11 cellular contexts compared by ENCODE assay signal in the genomic region with DNA sequence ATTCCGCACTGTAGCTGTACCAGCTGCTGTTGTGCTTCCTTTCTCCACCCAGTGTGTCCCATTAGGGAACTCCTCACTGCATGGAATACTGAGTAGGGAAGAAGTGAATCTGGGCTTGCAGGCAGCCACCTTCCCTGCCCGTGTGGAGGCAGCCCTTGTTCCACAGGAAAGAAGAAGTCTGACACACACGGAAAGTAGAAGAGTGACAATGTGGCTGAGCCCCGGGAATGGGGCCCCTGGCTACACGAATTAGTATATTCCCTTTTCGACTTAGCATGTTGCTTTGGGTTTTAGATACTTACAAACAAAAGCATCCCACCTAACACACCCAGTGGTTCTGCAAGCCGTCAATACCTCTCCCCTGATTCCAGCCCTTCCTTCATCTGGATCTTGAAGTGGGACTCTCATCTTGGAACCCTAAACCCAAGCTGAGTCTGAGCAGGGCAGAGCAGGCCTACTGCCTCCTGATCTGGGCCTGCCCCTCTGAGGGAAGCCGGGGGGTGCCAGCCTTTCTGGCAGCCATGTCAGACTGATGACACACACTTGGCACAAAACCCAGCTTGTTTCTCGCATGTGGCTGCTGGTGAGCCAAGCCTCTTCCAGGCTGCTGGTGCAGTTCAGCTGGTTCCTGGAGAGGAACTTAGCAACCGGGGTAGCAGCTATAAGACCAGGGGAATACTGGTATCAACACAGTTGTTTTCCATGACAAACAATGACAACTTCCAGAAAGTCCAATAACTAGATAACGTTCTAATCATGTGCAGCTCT.
A peak's percentile ranks its signal among the peaks of the same experiment; 100 is the strongest.
DNase-seq lines count a peak whose midpoint lies in the region; ATAC-seq and TF ChIP-seq lines count a peak whose summit lies in the region.
"Had no signal": no experiment of that assay in that cellular context is flagged by ENCODE, and none has a peak within 500 bp of the region (broad histone marks: within the 10 kb centered on the region; RNA-seq: fewer than 3 reads in every experiment).

No MANE protein-coding gene starts in this region.

- intact Hi-C loops in upper lobe of right lung (cut with DNase I): no loop called here
- intact Hi-C loops in activated CD4-positive, alpha-beta T cell treated with anti-CD3 and anti-CD28 coated beads for 36 hours (cut with DNase I, micrococcal nuclease): no loop called here

- H3K9me3 Mint-ChIP-seq in activated CD4-positive, alpha-beta T cell treated with anti-CD3 and anti-CD28 coated beads for 36 hours (ENCODE audit: low read depth): no peaks in the 10 kb centered on the region

- ATAC-seq in upper lobe of right lung: peak; percentile 9
- no peak for ATAC-seq in activated CD4-positive, alpha-beta T cell treated with anti-CD3 and anti-CD28 coated beads for 36 hours
- no peak for ATAC-seq in HG03095 (IDR thresholded peaks at IDR 0.05; ENCODE audit: unreplicated experiment)
- ATAC-seq: A549 had no signal

- no peaks in the 10 kb centered on the region for H3K27me3 Mint-ChIP-seq in activated CD4-positive, alpha-beta T cell treated with anti-CD3 and anti-CD28 coated beads for 36 hours

- no peaks in the 10 kb centered on the region for H3K36me3 Mint-ChIP-seq in activated CD4-positive, alpha-beta T cell treated with anti-CD3 and anti-CD28 coated beads for 36 hours (ENCODE audit: low read depth)

- H3K27me3 ChIP-seq in layer of hippocampus (ENCODE audit: control insufficient read depth, insufficient read depth, low read length): no peaks in the 10 kb centered on the region
- no peaks in the 10 kb centered on the region for H3K27me3 ChIP-seq in upper lobe of right lung

- no peak overlapping the region for H3K27ac Mint-ChIP-seq in activated CD4-positive, alpha-beta T cell treated with anti-CD3 and anti-CD28 coated beads for 36 hours

- no peaks in the 10 kb centered on the region for H3K4me1 Mint-ChIP-seq in activated CD4-positive, alpha-beta T cell treated with anti-CD3 and anti-CD28 coated beads for 36 hours

- no peaks in the 10 kb centered on the region for H3K9me3 ChIP-seq in upper lobe of right lung
- H3K9me3 ChIP-seq: A549 had no signal

- CTCF ChIA-PET in activated CD4-positive, alpha-beta T cell treated with anti-CD3 and anti-CD28 coated beads for 36 hours (lab: Charles Lee): interaction anchor here (0.5 to 4.2 kb wide), 5 partner anchors 10 to 253 kb away, joined by 3 to 23 read pairs (median 4); no protein-coding TSS in a partner anchor

- H3K36me3 ChIP-seq in upper lobe of right lung: no peaks in the 10 kb centered on the region

- no peak overlapping the region for H3K4me3 Mint-ChIP-seq in activated CD4-positive, alpha-beta T cell treated with anti-CD3 and anti-CD28 coated beads for 36 hours

- POLR2A ChIA-PET in activated CD4-positive, alpha-beta T cell treated with anti-CD3 and anti-CD28 coated beads for 36 hours (lab: Charles Lee): no interaction called here

- H3K4me3 ChIP-seq in cardiac fibroblast (replicated peaks in 1 of 2; ENCODE audit: low read depth in 2 of 2, low read length in 2 of 2) (no peak overlapping the region), upper lobe of right lung (no peak overlapping the region)
- H3K4me3 ChIP-seq: A549 had no signal

- TF ChIP-seq CTCF in cardiac fibroblast (IDR thresholded peaks at IDR 0.05; ENCODE audit: low read depth, low read length) (no peak), upper lobe of right lung (IDR thresholded peaks at IDR 0.05) (no peak)

- DNase-seq in NCI-H1092 (lab: John Stamatoyannopoulos, UW) (peak; percentile 21), NCI-H1092 treated with DMSO at 0.1 percent for 48 hours (lab: John Stamatoyannopoulos, UW) (no peak), cardiac fibroblast (ENCODE audit: low read depth in 2 of 2) (peak; percentile 50 to 90), upper lobe of right lung (no peak), activated gamma-delta T cell (lab: John Stamatoyannopoulos, UW) (no peak)
- DNase-seq in activated CD4-positive, alpha-beta T cell treated with anti-CD3 and anti-CD28 coated beads for 36 hours: no peak
- DNase-seq: NCI-H1417 treated with DMSO at 0.1 percent for 48 hours, T-helper 2 cell had no signal

- peaks cover 28% of the 10 kb centered on the region for H3K4me1 ChIP-seq in upper lobe of right lung

- H3K27ac ChIP-seq in layer of hippocampus (ENCODE audit: low read depth, low read length): peak overlapping the region; percentile 64
- H3K27ac ChIP-seq in upper lobe of right lung: no peak overlapping the region
- H3K27ac ChIP-seq: A549 had no signal

Comparison
In these comparisons a context has a peak if more than half of its experiments do, and no peak if none do; other contexts are left out.
1. DNase-seq: peak in NCI-H1092 (single experiment) and cardiac fibroblast (2 of 2); none in NCI-H1092 treated with DMSO at 0.1 percent for 48 hours (single experiment), upper lobe of right lung (single experiment), activated gamma-delta T cell (single experiment) and activated CD4-positive, alpha-beta T cell treated with anti-CD3 and anti-CD28 coated beads for 36 hours (single experiment).